Comparison of ENCODE assay signal across 8 cellular contexts in the genomic region with DNA sequence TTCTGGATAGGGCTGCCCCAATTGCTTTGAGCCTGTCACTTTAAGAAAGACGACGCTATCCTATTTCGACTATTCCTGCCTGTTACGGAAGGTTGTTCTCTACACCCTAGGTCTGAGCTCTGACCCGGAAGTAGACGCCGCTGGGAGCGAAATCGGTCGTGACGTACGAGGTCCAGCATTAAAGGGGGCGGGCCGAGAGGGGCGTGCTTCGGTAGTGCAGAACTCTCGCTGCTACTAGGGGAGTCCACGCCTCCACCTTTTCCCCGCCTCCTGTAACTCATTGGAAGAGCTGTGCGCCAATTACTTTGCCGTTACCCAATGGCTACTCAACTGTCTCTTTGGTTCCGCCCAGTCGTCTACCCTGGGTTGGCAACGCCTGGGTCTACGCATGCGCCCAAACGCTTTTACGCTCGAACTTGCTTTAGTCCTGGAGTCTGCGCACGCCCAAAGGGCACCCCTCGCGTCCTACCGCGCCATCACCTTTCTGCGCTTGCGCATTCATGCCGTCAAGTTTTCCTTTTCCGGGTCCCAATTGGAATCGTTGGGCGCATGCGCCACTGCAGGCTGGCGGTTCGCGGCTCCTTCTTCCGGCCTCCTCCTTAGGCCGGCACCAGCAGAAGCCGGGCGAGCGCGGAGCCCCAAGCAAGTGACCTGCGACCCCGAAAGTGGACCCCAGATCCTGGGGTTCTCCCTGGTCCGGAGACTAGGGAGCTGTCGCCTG. TPM values are rescaled to one million over a fixed set of nuclear protein-coding genes. Genes with fewer than 3 reads are reported as not detected.
A peak's percentile ranks its signal among the peaks of the same experiment; 100 is the strongest.
DNase-seq lines count a peak whose midpoint lies in the region; ATAC-seq and TF ChIP-seq lines count a peak whose summit lies in the region.

A gene (plus strand): TSS at position 548 of the 721 bp plus-strand sequence. CDS start 536 bp downstream, outside the sequence.

- H3K36me3 ChIP-seq in left ventricle myocardium inferior: peaks cover 55% of the 10 kb centered on the region

- ATAC-seq in GM18498 (IDR thresholded peaks at IDR 0.05; ENCODE audit: unreplicated experiment): peak; percentile 82
- peak; percentile 83 for ATAC-seq in HG02938 (IDR thresholded peaks at IDR 0.05; ENCODE audit: unreplicated experiment)

- peak within 1 kb of the TSS; percentile 93 for H3K4me3 ChIP-seq in left ventricle myocardium inferior

- no peaks in the 10 kb centered on the region for H3K9me3 ChIP-seq in left ventricle myocardium inferior (replicated peaks)

- TF ChIP-seq CTCF in left ventricle myocardium inferior (IDR thresholded peaks at IDR 0.05; ENCODE audit: borderline replicate concordance) (no peak), progenitor cell of endocrine pancreas (IDR thresholded peaks at IDR 0.05; ENCODE audit: unreplicated experiment) (no peak)

- H3K4me3 Mint-ChIP-seq in progenitor cell of endocrine pancreas (ENCODE audit: low read depth): peak within 1 kb of the TSS; percentile 96

- H3K27ac ChIP-seq in angular gyrus (ENCODE audit: low read depth, low read length): peak within 1 kb of the TSS; percentile 99
- peak within 1 kb of the TSS; percentile 94 for H3K27ac ChIP-seq in left ventricle myocardium inferior (replicated peaks)

- H3K4me1 Mint-ChIP-seq in progenitor cell of endocrine pancreas (ENCODE audit: low read depth): peaks cover 17% of the 10 kb centered on the region

- H3K9me3 Mint-ChIP-seq in progenitor cell of endocrine pancreas (ENCODE audit: low read depth): no peaks in the 10 kb centered on the region

- peaks cover 8% of the 10 kb centered on the region for H3K36me3 Mint-ChIP-seq in progenitor cell of endocrine pancreas (ENCODE audit: insufficient read depth)

- H3K27ac Mint-ChIP-seq in progenitor cell of endocrine pancreas: peak within 1 kb of the TSS; percentile 95

- peak; percentile 99 to 100 for DNase-seq in NCI-H187 (lab: John Stamatoyannopoulos, UW)
- peak; percentile 98 to 100 (median 100) for DNase-seq in T-helper 2 cell
- DNase-seq in left ventricle myocardium inferior: peak; percentile 100
- DNase-seq in progenitor cell of endocrine pancreas (ENCODE audit: low spot score, unreplicated experiment): peak; percentile 99
- peak; percentile 100 for DNase-seq in ureter (ENCODE audit: low spot score)

- no peaks in the 10 kb centered on the region for H3K27me3 Mint-ChIP-seq in progenitor cell of endocrine pancreas

- H3K4me1 ChIP-seq in left ventricle myocardium inferior: peaks cover 67% of the 10 kb centered on the region

- intact Hi-C loops in left ventricle myocardium inferior (cut with micrococcal nuclease): no loop called here

- H3K27me3 ChIP-seq in left ventricle myocardium inferior (ENCODE audit: low read depth): no peaks in the 10 kb centered on the region

RNA-seq across cellular contexts. Expression of the gene that starts here (rescaled TPM):
- 11.9 TPM for total RNA-seq in left ventricle myocardium inferior
- 59.5 and 66.0 TPM in 2 replicates for total RNA-seq in progenitor cell of endocrine pancreas
- 57.6 TPM for total RNA-seq in ureter

Comparison
In these comparisons a context has a peak if more than half of its experiments do, and no peak if none do; other contexts are left out.
1. Peak in every context shown above with its lines: DNase-seq, ATAC-seq, H3K4me3 ChIP-seq and H3K27ac ChIP-seq.